ENCODE assay signal across 8 cellular contexts in genomic region chr10:86249794-86250193, GRCh38.
"Had no signal": no experiment of that assay in that cellular context is flagged by ENCODE, and none has a peak within 500 bp of the region (broad histone marks: within the 10 kb centered on the region; RNA-seq: fewer than 3 reads in every experiment).

No MANE protein-coding gene starts in this region.

- H3K36me3 ChIP-seq: HAP-1 had no signal

- ATAC-seq: GM23338, HCT116, K562 had no signal

- DNase-seq: H7, IMR-90, KG1 had no signal

- H3K4me3 ChIP-seq: GM23338, HAP-1, K562 had no signal

- H2AFZ ChIP-seq: GM23338 had no signal

- H3K9me3 ChIP-seq: HAP-1 had no signal

- H3K4me2 ChIP-seq: GM23338 had no signal

- FAIRE-seq: HTR-8/SVneo, K562 had no signal
